Comparison of ENCODE assay signal across 14 cellular contexts in the genomic region with DNA sequence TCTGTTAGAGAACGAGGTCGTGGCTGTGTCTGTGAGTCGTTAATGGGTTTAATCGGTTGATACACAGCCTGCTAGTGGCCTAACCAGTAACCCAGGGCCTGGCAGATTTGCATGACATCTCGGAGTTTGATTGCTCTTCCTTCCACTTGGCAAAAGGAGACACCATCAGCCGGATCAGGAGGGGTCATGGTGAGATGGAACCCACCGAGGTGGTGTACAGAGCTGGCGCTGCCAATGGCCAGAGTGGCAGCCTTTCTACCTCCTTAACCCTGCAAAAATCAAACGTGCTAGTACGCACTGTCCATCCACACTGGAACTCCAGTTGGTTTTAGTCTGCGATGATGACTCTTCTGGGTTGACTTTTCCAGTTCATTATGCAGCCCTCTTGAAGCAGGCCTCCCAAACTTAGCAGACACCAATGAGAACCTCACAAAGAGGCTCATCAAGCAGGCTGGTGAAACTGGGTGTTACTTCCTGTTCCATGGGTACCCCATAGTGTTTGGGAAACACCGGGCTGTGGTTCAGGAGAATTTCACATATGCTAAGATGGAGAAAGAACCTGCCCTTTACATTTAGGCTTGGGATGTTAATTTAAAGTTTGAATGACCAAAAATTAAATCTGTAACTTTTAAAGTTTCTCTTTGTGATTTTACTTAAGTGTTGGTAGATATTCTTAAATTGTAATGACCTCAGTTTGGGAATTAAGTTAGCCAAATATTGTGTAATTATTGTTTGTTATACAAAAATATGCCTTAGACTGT. TPM values are rescaled to one million over a fixed set of nuclear protein-coding genes. Genes with fewer than 3 reads are reported as not detected.
DNase-seq lines count a peak whose midpoint lies in the region; ATAC-seq, FAIRE-seq and TF ChIP-seq lines count a peak whose summit lies in the region.
"Had no signal": no experiment of that assay in that cellular context is flagged by ENCODE, and none has a peak within 500 bp of the region (broad histone marks: within the 10 kb centered on the region; RNA-seq: fewer than 3 reads in every experiment).

No MANE protein-coding gene starts in this region.

- intact Hi-C loops in activated CD4-positive, alpha-beta T cell treated with anti-CD3 and anti-CD28 coated beads, Interleukin-2, amount 10 ng/mL, durations not matched to agents 24 days and 14 days (cut with micrococcal nuclease) = loop anchor here (5.0 to 10.0 kb wide), 4 partner anchors 97 to 968 kb away; no protein-coding TSS in a partner anchor
- intact Hi-C loops in kidney (cut with DNase I) = no loop called here

- H3K4me1 Mint-ChIP-seq in activated CD4-positive, alpha-beta T cell treated with anti-CD3 and anti-CD28 coated beads, Interleukin-2, amount 10 ng/mL, durations not matched to agents 24 days and 14 days = peaks cover 52% of the 10 kb centered on the region
- H3K4me1 Mint-ChIP-seq in T-helper 2 cell treated with Interferon-gamma antibody and Interleukin-4, amounts not matched to agents 5 μg/mL and 100 μg/mL, for 36 hours (ENCODE audit: low read depth) = peaks cover 42% of the 10 kb centered on the region
- peaks cover 27 to 40% of the 10 kb centered on the region in 2 donors for H3K4me1 Mint-ChIP-seq in effector memory CD8-positive, alpha-beta T cell (ENCODE audit: low read depth in 2 of 2)

- H3K36me3 ChIP-seq in kidney (ENCODE audit: control insufficient read depth in 1 of 2, insufficient read depth in 2 of 2, low read length in 2 of 2) = no peaks in the 10 kb centered on the region
- H3K36me3 ChIP-seq: right atrium auricular region had no signal

- H3K27me3 Mint-ChIP-seq in activated CD4-positive, alpha-beta T cell treated with anti-CD3 and anti-CD28 coated beads, Interleukin-2, amount 10 ng/mL, durations not matched to agents 24 days and 14 days = no peaks in the 10 kb centered on the region
- peaks cover 13% of the 10 kb centered on the region for H3K27me3 Mint-ChIP-seq in T-helper 2 cell treated with Interferon-gamma antibody and Interleukin-4, amounts not matched to agents 5 μg/mL and 100 μg/mL, for 36 hours (ENCODE audit: low read depth)
- H3K27me3 Mint-ChIP-seq in effector memory CD8-positive, alpha-beta T cell = no peaks in the 10 kb centered on the region

- H3K27ac Mint-ChIP-seq in activated CD4-positive, alpha-beta T cell treated with anti-CD3 and anti-CD28 coated beads, Interleukin-2, amount 10 ng/mL, durations not matched to agents 24 days and 14 days = peak overlapping the region; percentile 58
- H3K27ac Mint-ChIP-seq in T-helper 2 cell treated with Interferon-gamma antibody and Interleukin-4, amounts not matched to agents 5 μg/mL and 100 μg/mL, for 36 hours = no peak overlapping the region
- H3K27ac Mint-ChIP-seq in effector memory CD8-positive, alpha-beta T cell = no peak overlapping the region

- H3K36me3 Mint-ChIP-seq in activated CD4-positive, alpha-beta T cell treated with anti-CD3 and anti-CD28 coated beads, Interleukin-2, amount 10 ng/mL, durations not matched to agents 24 days and 14 days (ENCODE audit: low read depth) = peaks cover 28% of the 10 kb centered on the region
- peaks cover 39% of the 10 kb centered on the region for H3K36me3 Mint-ChIP-seq in T-helper 2 cell treated with Interferon-gamma antibody and Interleukin-4, amounts not matched to agents 5 μg/mL and 100 μg/mL, for 36 hours (ENCODE audit: low read depth)
- peaks cover 23% of the 10 kb centered on the region for H3K36me3 Mint-ChIP-seq in effector memory CD8-positive, alpha-beta T cell (ENCODE audit: insufficient read depth)

- ATAC-seq in effector memory CD8-positive, alpha-beta T cell (replicated peaks) = no peak
- ATAC-seq in HG02852 (IDR thresholded peaks at IDR 0.05; ENCODE audit: unreplicated experiment) = no peak

- FAIRE-seq in kidney (lab: Jason Lieb, UNC) = no peak
- FAIRE-seq: RCC 7860 had no signal

- peaks cover 0 to 14% of the 10 kb centered on the region in 2 donors for H3K4me1 ChIP-seq in kidney (ENCODE audit: control insufficient read depth in 1 of 2, insufficient read depth in 1 of 2, low read depth in 1 of 2, low read length in 2 of 2)

- no peaks in the 10 kb centered on the region for H3K9me3 ChIP-seq in kidney (ENCODE audit: control insufficient read depth in 1 of 2, low read length in 2 of 2)
- H3K9me3 ChIP-seq: right atrium auricular region had no signal

- TF ChIP-seq CTCF in fibroblast of the aortic adventitia (IDR thresholded peaks at IDR 0.05; ENCODE audit: insufficient read depth, low read length) (no peak), retinal pigment epithelial cell (conservative IDR thresholded peaks at IDR 0.05; ENCODE audit: low read depth, low read length) (no peak), kidney (IDR thresholded peaks at IDR 0.05; ENCODE audit: borderline replicate concordance, extremely low read depth, insufficient read depth) (no peak)

- no peak overlapping the region for H3K9ac ChIP-seq in kidney (ENCODE audit: low read length in 2 of 2)

- H3K4me3 ChIP-seq in fibroblast of the aortic adventitia (ENCODE audit: low read depth, low read length) = peak overlapping the region; percentile 95
- H3K4me3 ChIP-seq in retinal pigment epithelial cell (ENCODE audit: low read length) = peak overlapping the region; percentile 94
- no peak overlapping the region for H3K4me3 ChIP-seq in kidney (ENCODE audit: low read length in 2 of 2)

- no peak for DNase-seq in activated CD4-positive, alpha-beta T cell treated with anti-CD3 and anti-CD28 coated beads, Interleukin-2, amount 10 ng/mL, durations not matched to agents 24 days and 14 days
- no peak for DNase-seq in activated CD4-positive, alpha-beta T cell treated with anti-CD3 and anti-CD28 coated beads, Interleukin-2, amount 50 U/mL, for 1 hour
- no peak for DNase-seq in T-helper 2 cell treated with Interferon-gamma antibody and Interleukin-4, amounts not matched to agents 5 μg/mL and 100 μg/mL, for 36 hours (ENCODE audit: low spot score)
- peak; percentile 33 for DNase-seq in fibroblast of the aortic adventitia (ENCODE audit: low read depth)
- no peak for DNase-seq in retinal pigment epithelial cell (ENCODE audit: low read depth)
- no peak for DNase-seq in effector memory CD8-positive, alpha-beta T cell
- no peak for DNase-seq in kidney
- DNase-seq: activated CD4-positive, alpha-beta T cell treated with anti-CD3 and anti-CD28 coated beads, Interleukin-2, amount 50 U/mL, for 48 hours; NCI-H1930 had no signal

- H3K9me3 Mint-ChIP-seq in activated CD4-positive, alpha-beta T cell treated with anti-CD3 and anti-CD28 coated beads, Interleukin-2, amount 10 ng/mL, durations not matched to agents 24 days and 14 days = no peaks in the 10 kb centered on the region
- H3K9me3 Mint-ChIP-seq in T-helper 2 cell treated with Interferon-gamma antibody and Interleukin-4, amounts not matched to agents 5 μg/mL and 100 μg/mL, for 36 hours = no peaks in the 10 kb centered on the region
- H3K9me3 Mint-ChIP-seq in effector memory CD8-positive, alpha-beta T cell = no peaks in the 10 kb centered on the region

- no peak overlapping the region for H3K27ac ChIP-seq in kidney (ENCODE audit: low read depth in 2 of 2, low read length in 2 of 2)
- H3K27ac ChIP-seq: coronary artery, right atrium auricular region had no signal

- peak overlapping the region; percentile 91 for H3K4me3 Mint-ChIP-seq in activated CD4-positive, alpha-beta T cell treated with anti-CD3 and anti-CD28 coated beads, Interleukin-2, amount 10 ng/mL, durations not matched to agents 24 days and 14 days
- H3K4me3 Mint-ChIP-seq in T-helper 2 cell treated with Interferon-gamma antibody and Interleukin-4, amounts not matched to agents 5 μg/mL and 100 μg/mL, for 36 hours = peak overlapping the region; percentile 80
- peak overlapping the region in 1 of 2 donors; percentile 92 for H3K4me3 Mint-ChIP-seq in effector memory CD8-positive, alpha-beta T cell

RNA-seq across cellular contexts. Expression of gene HS3ST3B1, which starts 4.2 kb away (rescaled TPM):
- 19.6 and 20.8 TPM in 2 replicates for total RNA-seq in activated CD4-positive, alpha-beta T cell treated with anti-CD3 and anti-CD28 coated beads, Interleukin-2, amount 10 ng/mL, durations not matched to agents 24 days and 14 days
- 2.3 and 9.1 TPM in 2 replicates for total RNA-seq in fibroblast of the aortic adventitia (ENCODE audit: low replicate concordance)
- total RNA-seq in kidney = 5.3 TPM
- 4.8 TPM for polyA plus RNA-seq in kidney (ENCODE audit: insufficient read depth, low read depth, low replicate concordance)
- total RNA-seq: A673 had no signal

Comparison
In these comparisons a context has a peak if more than half of its experiments do, and no peak if none do; other contexts are left out.
1. H3K4me3 ChIP-seq: peak in fibroblast of the aortic adventitia (single experiment) and retinal pigment epithelial cell (single experiment); none in kidney (0 of 2).